21 cellular contexts compared by ENCODE assay signal in genomic region chr4:105426187-105426897, GRCh38.
"Had no signal": no experiment of that assay in that cellular context is flagged by ENCODE, and none has a peak within 500 bp of the region (broad histone marks: within the 10 kb centered on the region; RNA-seq: fewer than 3 reads in every experiment).

No MANE protein-coding gene starts in this region.

- ATAC-seq: gastroesophageal sphincter; naive thymus-derived CD8-positive, alpha-beta T cell had no signal

- DNase-seq: activated CD4-positive, alpha-beta T cell treated with anti-CD3 and anti-CD28 coated beads, Interleukin-2, amount 10 ng/mL, durations not matched to agents 24 days and 14 days; activated CD4-positive, CD25-positive, alpha-beta regulatory T cell; activated CD8-positive, alpha-beta memory T cell treated with anti-CD3 and anti-CD28 coated beads for 24 hours; activated CD8-positive, alpha-beta memory T cell treated with anti-CD3 and anti-CD28 coated beads, Interleukin-2, amount 50 U/mL, for 4 hours; activated naive CD4-positive, alpha-beta T cell; activated naive CD8-positive, alpha-beta T cell treated with anti-CD3 and anti-CD28 coated beads, Interleukin-2, amount 10 ng/mL, durations not matched to agents 7 days and 5 days; activated T-cell treated with anti-CD3 and anti-CD28 coated beads, Interleukin-2, amount 50 U/mL, for 24 hours; amniotic stem cell; colonic mucosa; dorsolateral prefrontal cortex; head of caudate nucleus; hypothalamus; islet precursor cell; naive thymus-derived CD8-positive, alpha-beta T cell; ovary; stimulated activated CD4-positive, alpha-beta T cell treated with anti-CD3 and anti-CD28 coated beads, Interleukin-4, amount 100 ng/mL, for 24 hours; stomach; T1000 had no signal

- H3K27me3 Mint-ChIP-seq: activated CD4-positive, alpha-beta T cell treated with anti-CD3 and anti-CD28 coated beads, Interleukin-2, amount 10 ng/mL, durations not matched to agents 24 days and 14 days; activated naive CD8-positive, alpha-beta T cell treated with anti-CD3 and anti-CD28 coated beads, Interleukin-2, amount 10 ng/mL, durations not matched to agents 7 days and 5 days; activated T-cell treated with anti-CD3 and anti-CD28 coated beads, Interleukin-2, amount 50 U/mL, for 24 hours; naive thymus-derived CD8-positive, alpha-beta T cell had no signal

- H3K4me3 Mint-ChIP-seq: activated CD4-positive, alpha-beta T cell treated with anti-CD3 and anti-CD28 coated beads, Interleukin-2, amount 10 ng/mL, durations not matched to agents 24 days and 14 days; activated naive CD8-positive, alpha-beta T cell treated with anti-CD3 and anti-CD28 coated beads, Interleukin-2, amount 10 ng/mL, durations not matched to agents 7 days and 5 days; activated T-cell treated with anti-CD3 and anti-CD28 coated beads, Interleukin-2, amount 50 U/mL, for 24 hours; mesothelial cell of epicardium; naive thymus-derived CD8-positive, alpha-beta T cell had no signal

- H3K27ac Mint-ChIP-seq: activated CD4-positive, alpha-beta T cell treated with anti-CD3 and anti-CD28 coated beads, Interleukin-2, amount 10 ng/mL, durations not matched to agents 24 days and 14 days; activated naive CD8-positive, alpha-beta T cell treated with anti-CD3 and anti-CD28 coated beads, Interleukin-2, amount 10 ng/mL, durations not matched to agents 7 days and 5 days; activated T-cell treated with anti-CD3 and anti-CD28 coated beads, Interleukin-2, amount 50 U/mL, for 24 hours; activated T-helper 2 cell treated with anti-CD3 and anti-CD28 coated beads, Interferon-gamma antibody, Interleukin-2, Interleukin-4, amounts not matched to agents 10 μg/mL and 5 μg/mL and 100 μg/mL, durations not matched to agents 14 hours and 24 hours and 36 hours; mesothelial cell of epicardium had no signal

- H3K4me1 Mint-ChIP-seq: mesothelial cell of epicardium had no signal
